In the genomic region with DNA sequence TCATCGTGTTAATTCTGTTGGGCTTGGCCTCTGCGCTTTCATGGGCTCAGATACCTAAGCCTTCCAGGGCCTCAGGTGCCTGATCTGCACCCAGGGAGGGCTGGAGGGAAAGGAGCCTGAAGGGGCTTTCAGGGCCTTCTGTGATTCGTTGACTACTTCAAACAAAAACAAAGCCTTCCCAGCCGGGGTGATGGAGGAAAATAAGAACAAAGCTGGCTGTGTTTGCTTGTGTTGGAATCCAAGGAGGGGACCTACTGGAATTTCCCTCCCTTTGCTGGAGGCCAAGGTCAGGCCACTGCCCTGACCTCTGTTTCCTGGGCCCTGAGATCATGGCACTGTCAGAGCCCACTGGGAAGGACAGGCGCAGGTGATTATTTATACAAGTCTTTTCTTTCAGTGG, we compare ENCODE assay signal across 1 cellular context.
TF ChIP-seq lines count a peak whose summit lies in the region.

No MANE protein-coding gene starts in this region.

TF ChIP-seq in HepG2, 621 proteins besides CTCF, POLR2A, EP300 and RAD21 (continued from another document and continues in another):
- TF ChIP-seq, protein P1, sequence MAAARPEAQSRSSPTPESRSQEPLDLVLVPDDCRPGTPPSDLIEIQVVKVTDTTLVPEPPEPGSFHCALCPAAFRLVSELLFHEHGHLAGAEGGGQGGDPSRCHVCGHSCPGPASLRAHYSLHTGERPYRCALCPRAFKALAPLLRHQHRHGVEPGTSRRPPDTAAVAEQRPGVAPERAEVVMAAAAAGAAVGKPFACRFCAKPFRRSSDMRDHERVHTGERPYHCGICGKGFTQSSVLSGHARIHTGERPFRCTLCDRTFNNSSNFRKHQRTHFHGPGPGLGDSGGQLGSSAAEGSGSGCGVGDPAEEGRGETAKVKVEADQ (CRISPR knock-in tag; IDR thresholded peaks at IDR 0.05; ENCODE audit: borderline replicate concordance) = no peak
- TF ChIP-seq NPAS2 (CRISPR knock-in tag; IDR thresholded peaks at IDR 0.05; ENCODE audit: borderline replicate concordance) (no peak), MYNN (CRISPR knock-in tag; IDR thresholded peaks at IDR 0.05; ENCODE audit: low read depth) (no peak), ZFP90 (CRISPR knock-in tag; IDR thresholded peaks at IDR 0.05; ENCODE audit: borderline replicate concordance) (no peak), TFE3 (CRISPR knock-in tag; IDR thresholded peaks at IDR 0.05) (no peak), ZNF30 (CRISPR knock-in tag; IDR thresholded peaks at IDR 0.05) (no peak), ZNF615 (CRISPR knock-in tag; IDR thresholded peaks at IDR 0.05; ENCODE audit: borderline replicate concordance) (no peak), ELF3 (CRISPR knock-in tag; IDR thresholded peaks at IDR 0.05) (peak; percentile 76), HIVEP1 (CRISPR knock-in tag; IDR thresholded peaks at IDR 0.05) (no peak), KDM6A (CRISPR knock-in tag; IDR thresholded peaks at IDR 0.05; ENCODE audit: low read depth) (no peak), ZFP36L1 (CRISPR knock-in tag; IDR thresholded peaks at IDR 0.05) (no peak), ZNF788 (CRISPR knock-in tag; IDR thresholded peaks at IDR 0.05; ENCODE audit: borderline replicate concordance) (peak; percentile 59; the same call in 1 of the 2 replicates), MEIS2 (CRISPR knock-in tag; IDR thresholded peaks at IDR 0.05) (peak; percentile 54; the same call in 1 of the 2 replicates), SOX6 (IDR thresholded peaks at IDR 0.05) (no peak), SOX6 (CRISPR knock-in tag; IDR thresholded peaks at IDR 0.05) (peak; percentile 92), JDP2 (CRISPR knock-in tag; IDR thresholded peaks at IDR 0.05; ENCODE audit: borderline replicate concordance) (no peak), SNAPC4 (CRISPR knock-in tag; IDR thresholded peaks at IDR 0.05) (no peak), AHR (CRISPR knock-in tag; IDR thresholded peaks at IDR 0.05) (no peak), ZFAT (CRISPR knock-in tag; conservative IDR thresholded peaks at IDR 0.05) (no peak), HINFP (CRISPR knock-in tag; IDR thresholded peaks at IDR 0.05; ENCODE audit: low read depth) (no peak), ERF (CRISPR knock-in tag; IDR thresholded peaks at IDR 0.05) (peak; percentile 72; the same call in 1 of the 2 replicates), ZNF768 (CRISPR knock-in tag; IDR thresholded peaks at IDR 0.05) (no peak), HDAC2 (CRISPR knock-in tag; IDR thresholded peaks at IDR 0.05) (peak; percentile 74), ARNT2 (CRISPR knock-in tag; IDR thresholded peaks at IDR 0.05; ENCODE audit: low read depth) (no peak), NKX3-1 (CRISPR knock-in tag; IDR thresholded peaks at IDR 0.05) (no peak), TFDP2 (CRISPR knock-in tag; IDR thresholded peaks at IDR 0.05) (0 out of 2 replicates have a peak, but pooled peaks have one; percentile 27), ZNF552 (CRISPR knock-in tag; IDR thresholded peaks at IDR 0.05; ENCODE audit: borderline replicate concordance) (no peak), JUNB (CRISPR knock-in tag; IDR thresholded peaks at IDR 0.05; ENCODE audit: borderline replicate concordance) (no peak)
- TF ChIP-seq, protein P2, sequence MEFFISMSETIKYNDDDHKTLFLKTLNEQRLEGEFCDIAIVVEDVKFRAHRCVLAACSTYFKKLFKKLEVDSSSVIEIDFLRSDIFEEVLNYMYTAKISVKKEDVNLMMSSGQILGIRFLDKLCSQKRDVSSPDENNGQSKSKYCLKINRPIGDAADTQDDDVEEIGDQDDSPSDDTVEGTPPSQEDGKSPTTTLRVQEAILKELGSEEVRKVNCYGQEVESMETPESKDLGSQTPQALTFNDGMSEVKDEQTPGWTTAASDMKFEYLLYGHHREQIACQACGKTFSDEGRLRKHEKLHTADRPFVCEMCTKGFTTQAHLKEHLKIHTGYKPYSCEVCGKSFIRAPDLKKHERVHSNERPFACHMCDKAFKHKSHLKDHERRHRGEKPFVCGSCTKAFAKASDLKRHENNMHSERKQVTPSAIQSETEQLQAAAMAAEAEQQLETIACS (CRISPR knock-in tag; IDR thresholded peaks at IDR 0.05) = no peak
- TF ChIP-seq, protein P3, sequence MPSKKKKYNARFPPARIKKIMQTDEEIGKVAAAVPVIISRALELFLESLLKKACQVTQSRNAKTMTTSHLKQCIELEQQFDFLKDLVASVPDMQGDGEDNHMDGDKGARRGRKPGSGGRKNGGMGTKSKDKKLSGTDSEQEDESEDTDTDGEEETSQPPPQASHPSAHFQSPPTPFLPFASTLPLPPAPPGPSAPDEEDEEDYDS (CRISPR knock-in tag; IDR thresholded peaks at IDR 0.05) = no peak
- TF ChIP-seq, protein P4, sequence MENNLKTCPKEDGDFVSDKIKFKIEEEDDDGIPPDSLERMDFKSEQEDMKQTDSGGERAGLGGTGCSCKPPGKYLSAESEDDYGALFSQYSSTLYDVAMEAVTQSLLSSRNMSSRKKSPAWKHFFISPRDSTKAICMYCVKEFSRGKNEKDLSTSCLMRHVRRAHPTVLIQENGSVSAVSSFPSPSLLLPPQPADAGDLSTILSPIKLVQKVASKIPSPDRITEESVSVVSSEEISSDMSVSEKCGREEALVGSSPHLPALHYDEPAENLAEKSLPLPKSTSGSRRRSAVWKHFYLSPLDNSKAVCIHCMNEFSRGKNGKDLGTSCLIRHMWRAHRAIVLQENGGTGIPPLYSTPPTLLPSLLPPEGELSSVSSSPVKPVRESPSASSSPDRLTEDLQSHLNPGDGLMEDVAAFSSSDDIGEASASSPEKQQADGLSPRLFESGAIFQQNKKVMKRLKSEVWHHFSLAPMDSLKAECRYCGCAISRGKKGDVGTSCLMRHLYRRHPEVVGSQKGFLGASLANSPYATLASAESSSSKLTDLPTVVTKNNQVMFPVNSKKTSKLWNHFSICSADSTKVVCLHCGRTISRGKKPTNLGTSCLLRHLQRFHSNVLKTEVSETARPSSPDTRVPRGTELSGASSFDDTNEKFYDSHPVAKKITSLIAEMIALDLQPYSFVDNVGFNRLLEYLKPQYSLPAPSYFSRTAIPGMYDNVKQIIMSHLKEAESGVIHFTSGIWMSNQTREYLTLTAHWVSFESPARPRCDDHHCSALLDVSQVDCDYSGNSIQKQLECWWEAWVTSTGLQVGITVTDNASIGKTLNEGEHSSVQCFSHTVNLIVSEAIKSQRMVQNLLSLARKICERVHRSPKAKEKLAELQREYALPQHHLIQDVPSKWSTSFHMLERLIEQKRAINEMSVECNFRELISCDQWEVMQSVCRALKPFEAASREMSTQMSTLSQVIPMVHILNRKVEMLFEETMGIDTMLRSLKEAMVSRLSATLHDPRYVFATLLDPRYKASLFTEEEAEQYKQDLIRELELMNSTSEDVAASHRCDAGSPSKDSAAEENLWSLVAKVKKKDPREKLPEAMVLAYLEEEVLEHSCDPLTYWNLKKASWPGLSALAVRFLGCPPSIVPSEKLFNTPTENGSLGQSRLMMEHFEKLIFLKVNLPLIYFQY (CRISPR knock-in tag; IDR thresholded peaks at IDR 0.05; ENCODE audit: borderline replicate concordance) = peak; percentile 80; the same call in 1 of the 2 replicates
- TF ChIP-seq, protein P5, sequence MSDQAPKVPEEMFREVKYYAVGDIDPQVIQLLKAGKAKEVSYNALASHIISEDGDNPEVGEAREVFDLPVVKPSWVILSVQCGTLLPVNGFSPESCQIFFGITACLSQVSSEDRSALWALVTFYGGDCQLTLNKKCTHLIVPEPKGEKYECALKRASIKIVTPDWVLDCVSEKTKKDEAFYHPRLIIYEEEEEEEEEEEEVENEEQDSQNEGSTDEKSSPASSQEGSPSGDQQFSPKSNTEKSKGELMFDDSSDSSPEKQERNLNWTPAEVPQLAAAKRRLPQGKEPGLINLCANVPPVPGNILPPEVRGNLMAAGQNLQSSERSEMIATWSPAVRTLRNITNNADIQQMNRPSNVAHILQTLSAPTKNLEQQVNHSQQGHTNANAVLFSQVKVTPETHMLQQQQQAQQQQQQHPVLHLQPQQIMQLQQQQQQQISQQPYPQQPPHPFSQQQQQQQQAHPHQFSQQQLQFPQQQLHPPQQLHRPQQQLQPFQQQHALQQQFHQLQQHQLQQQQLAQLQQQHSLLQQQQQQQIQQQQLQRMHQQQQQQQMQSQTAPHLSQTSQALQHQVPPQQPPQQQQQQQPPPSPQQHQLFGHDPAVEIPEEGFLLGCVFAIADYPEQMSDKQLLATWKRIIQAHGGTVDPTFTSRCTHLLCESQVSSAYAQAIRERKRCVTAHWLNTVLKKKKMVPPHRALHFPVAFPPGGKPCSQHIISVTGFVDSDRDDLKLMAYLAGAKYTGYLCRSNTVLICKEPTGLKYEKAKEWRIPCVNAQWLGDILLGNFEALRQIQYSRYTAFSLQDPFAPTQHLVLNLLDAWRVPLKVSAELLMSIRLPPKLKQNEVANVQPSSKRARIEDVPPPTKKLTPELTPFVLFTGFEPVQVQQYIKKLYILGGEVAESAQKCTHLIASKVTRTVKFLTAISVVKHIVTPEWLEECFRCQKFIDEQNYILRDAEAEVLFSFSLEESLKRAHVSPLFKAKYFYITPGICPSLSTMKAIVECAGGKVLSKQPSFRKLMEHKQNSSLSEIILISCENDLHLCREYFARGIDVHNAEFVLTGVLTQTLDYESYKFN (CRISPR knock-in tag; conservative IDR thresholded peaks at IDR 0.05) = peak; percentile 69
- TF ChIP-seq, protein P6, sequence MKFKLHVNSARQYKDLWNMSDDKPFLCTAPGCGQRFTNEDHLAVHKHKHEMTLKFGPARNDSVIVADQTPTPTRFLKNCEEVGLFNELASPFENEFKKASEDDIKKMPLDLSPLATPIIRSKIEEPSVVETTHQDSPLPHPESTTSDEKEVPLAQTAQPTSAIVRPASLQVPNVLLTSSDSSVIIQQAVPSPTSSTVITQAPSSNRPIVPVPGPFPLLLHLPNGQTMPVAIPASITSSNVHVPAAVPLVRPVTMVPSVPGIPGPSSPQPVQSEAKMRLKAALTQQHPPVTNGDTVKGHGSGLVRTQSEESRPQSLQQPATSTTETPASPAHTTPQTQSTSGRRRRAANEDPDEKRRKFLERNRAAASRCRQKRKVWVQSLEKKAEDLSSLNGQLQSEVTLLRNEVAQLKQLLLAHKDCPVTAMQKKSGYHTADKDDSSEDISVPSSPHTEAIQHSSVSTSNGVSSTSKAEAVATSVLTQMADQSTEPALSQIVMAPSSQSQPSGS (CRISPR knock-in tag; IDR thresholded peaks at IDR 0.05) = peak; percentile 26; the same call in 1 of the 2 replicates
